15 cellular contexts compared by ENCODE assay signal in genomic region chr2:70371753-70372152, GRCh38.
DNase-seq lines count a peak whose midpoint lies in the region; ATAC-seq, FAIRE-seq and TF ChIP-seq lines count a peak whose summit lies in the region.
"Had no signal": no experiment of that assay in that cellular context is flagged by ENCODE, and none has a peak within 500 bp of the region (broad histone marks: within the 10 kb centered on the region; RNA-seq: fewer than 3 reads in every experiment).

No MANE protein-coding gene starts in this region.

- H3K36me3 ChIP-seq in mammary epithelial cell (ENCODE audit: insufficient read depth, low read length) (no peaks in the 10 kb centered on the region), kidney epithelial cell (ENCODE audit: control insufficient read depth, insufficient read depth, low read length) (no peaks in the 10 kb centered on the region), small intestine (ENCODE audit: control insufficient read depth in 2 of 2, insufficient read depth in 2 of 2, low read length in 2 of 2) (no peaks in the 10 kb centered on the region)
- H3K36me3 ChIP-seq: cardiac muscle cell, esophagus muscularis mucosa had no signal

- CTCF ChIA-PET in Calu3 (lab: Charles Lee) (no interaction called here), mammary epithelial cell (lab: Charles Lee; ENCODE audit: low non-redundant PET) (interaction anchor here (0.6 kb wide), 1 partner anchor 19 kb away, joined by 3 read pairs; no protein-coding TSS in a partner anchor)

- no peaks in the 10 kb centered on the region for H3K36me3 Mint-ChIP-seq in Calu3 (ENCODE audit: insufficient read depth, unreplicated experiment)
- H3K36me3 Mint-ChIP-seq: CD8-positive, alpha-beta memory T cell had no signal

- H3K27ac Mint-ChIP-seq in Calu3 (ENCODE audit: unreplicated experiment) = peak overlapping the region; percentile 81
- H3K27ac Mint-ChIP-seq: activated CD4-positive, alpha-beta T cell treated with anti-CD3 and anti-CD28 coated beads, Interleukin-2, amount 10 ng/mL, durations not matched to agents 7 days and 5 days; activated T-helper 17 cell treated with anti-CD3 and anti-CD28 coated beads, Interleukin-2, amount 50 U/mL, for 72 hours; CD8-positive, alpha-beta memory T cell; T-helper 1 cell treated with Interleukin-12 subunit alpha and Interleukin-12 subunit beta and Interleukin-4 antibody, amounts not matched to agents 30 μg/mL and 1 μg/mL, for 36 hours had no signal

- H3K27ac ChIP-seq in mammary epithelial cell (ENCODE audit: insufficient read depth, low read depth, low read length) (peak overlapping the region; percentile 95), small intestine (ENCODE audit: low read depth in 1 of 2, low read length in 1 of 2) (no peak overlapping the region), right cardiac atrium (ENCODE audit: low read length) (no peak overlapping the region)
- H3K27ac ChIP-seq: cardiac muscle cell, esophagus muscularis mucosa had no signal

- peak overlapping the region; percentile 60 for H2AFZ ChIP-seq in mammary epithelial cell (ENCODE audit: low read depth, low read length)

- no peaks in the 10 kb centered on the region for H3K79me2 ChIP-seq in mammary epithelial cell (ENCODE audit: insufficient read depth, low read length)

- TF ChIP-seq EP300 in Ishikawa (IDR thresholded peaks at IDR 0.05; ENCODE audit: borderline replicate concordance) = no peak

- no peak overlapping the region for H3K4me3 Mint-ChIP-seq in Calu3 (ENCODE audit: low read depth, unreplicated experiment)
- H3K4me3 Mint-ChIP-seq: activated CD4-positive, alpha-beta T cell treated with anti-CD3 and anti-CD28 coated beads, Interleukin-2, amount 10 ng/mL, durations not matched to agents 7 days and 5 days; activated T-helper 17 cell treated with anti-CD3 and anti-CD28 coated beads, Interleukin-2, amount 50 U/mL, for 72 hours; CD8-positive, alpha-beta memory T cell; T-helper 1 cell treated with Interleukin-12 subunit alpha and Interleukin-12 subunit beta and Interleukin-4 antibody, amounts not matched to agents 30 μg/mL and 1 μg/mL, for 36 hours had no signal

- in situ Hi-C loops in mammary epithelial cell (cut with MboI; ENCODE audit: low sequenced_read_pairs in 2 of 2) (no loop called here), GM13977 (cut with MboI; ENCODE audit: low pct_unique_long_range_greater_than_20kb, low sequenced_read_pairs, unreplicated experiment) (no loop called here)

- dilution Hi-C loops in mammary epithelial cell (cut with HindIII; ENCODE audit: low sequenced_read_pairs) = no loop called here

- peaks cover 4% of the 10 kb centered on the region for H3K9me3 Mint-ChIP-seq in Calu3 (ENCODE audit: low read depth, unreplicated experiment)
- H3K9me3 Mint-ChIP-seq: activated CD4-positive, alpha-beta T cell treated with anti-CD3 and anti-CD28 coated beads, Interleukin-2, amount 10 ng/mL, durations not matched to agents 7 days and 5 days; activated T-helper 17 cell treated with anti-CD3 and anti-CD28 coated beads, Interleukin-2, amount 50 U/mL, for 72 hours; T-helper 1 cell treated with Interleukin-12 subunit alpha and Interleukin-12 subunit beta and Interleukin-4 antibody, amounts not matched to agents 30 μg/mL and 1 μg/mL, for 36 hours had no signal

- DNase-seq in Calu3 (no peak), mammary epithelial cell (peak; percentile 90), kidney epithelial cell (ENCODE audit: low read depth) (peak; percentile 32), small intestine (no peak), GM13977 (ENCODE audit: low spot score) (no peak), right cardiac atrium (no peak)
- DNase-seq in activated effector memory CD4-positive, alpha-beta T cell treated with anti-CD3 and anti-CD28 coated beads, Interleukin-2, amount 50 U/mL, for 16 hours = no peak
- DNase-seq: activated CD4-positive, alpha-beta T cell treated with anti-CD3 and anti-CD28 coated beads, Interleukin-2, amount 10 ng/mL, durations not matched to agents 7 days and 5 days; CD8-positive, alpha-beta memory T cell had no signal

- H3K4me3 ChIP-seq in mammary epithelial cell (replicated peaks in 1 of 3; ENCODE audit: insufficient read depth in 1 of 3, low read depth in 2 of 3, low read length in 3 of 3) (no peak overlapping the region), kidney epithelial cell (ENCODE audit: low read depth, low read length) (no peak overlapping the region), small intestine (ENCODE audit: low read depth in 1 of 2, low read length in 2 of 2) (no peak overlapping the region), right cardiac atrium (ENCODE audit: low read length) (no peak overlapping the region)
- H3K4me3 ChIP-seq: cardiac muscle cell, esophagus muscularis mucosa had no signal

- no peak for FAIRE-seq in small intestine (lab: Jason Lieb, UNC)

- 0% methylated on average over 3 of the region's 3 CpGs for WGBS in mammary epithelial cell (ENCODE audit: low coverage, missing lambda C conversion rate)
- 66 to 81% (median 70%) methylated on average over 3 of the region's 3 CpGs for WGBS in small intestine, 3 donors
- 51% methylated on average over 3 of the region's 3 CpGs for WGBS in right cardiac atrium

- BruUV-seq in Calu3 (replicated peaks; lab: Mats Ljungman, UMichigan) = no TSS peak
- no TSS peak for BruUV-seq in mammary epithelial cell (replicated peaks; lab: Mats Ljungman, UMichigan)

- no peak for TF ChIP-seq CTCF in Calu3 (IDR thresholded peaks at IDR 0.05; ENCODE audit: unreplicated experiment)
- no peak for TF ChIP-seq CTCF in mammary epithelial cell (conservative IDR thresholded peaks at IDR 0.05 in 1 of 2, IDR thresholded peaks at IDR 0.05 in 1 of 2; ENCODE audit: extremely low read depth in 1 of 2, insufficient read depth in 1 of 2, low read depth in 1 of 2, low read length in 2 of 2)
- no peak for TF ChIP-seq CTCF in kidney epithelial cell (IDR thresholded peaks at IDR 0.05; ENCODE audit: insufficient read depth, low read length, poor library complexity, severe bottlenecking)
- TF ChIP-seq CTCF in GM13977 (IDR thresholded peaks at IDR 0.05; ENCODE audit: extremely low read depth, insufficient read depth, missing control alignments) = no peak

- H3K4me2 ChIP-seq in mammary epithelial cell (ENCODE audit: insufficient read depth, low read depth, low read length) = peak overlapping the region; percentile 22

- H3K9me3 ChIP-seq in mammary epithelial cell (replicated peaks; ENCODE audit: insufficient read depth, low read length) (peaks cover 11% of the 10 kb centered on the region), small intestine (ENCODE audit: control insufficient read depth, low read depth) (no peaks in the 10 kb centered on the region), right cardiac atrium (ENCODE audit: control insufficient read depth, low read length) (no peaks in the 10 kb centered on the region)

- H3K4me1 Mint-ChIP-seq in Calu3 (ENCODE audit: low read depth, unreplicated experiment) = peaks cover 29% of the 10 kb centered on the region
- H3K4me1 Mint-ChIP-seq: activated CD4-positive, alpha-beta T cell treated with anti-CD3 and anti-CD28 coated beads, Interleukin-2, amount 10 ng/mL, durations not matched to agents 7 days and 5 days; activated T-helper 17 cell treated with anti-CD3 and anti-CD28 coated beads, Interleukin-2, amount 50 U/mL, for 72 hours; CD8-positive, alpha-beta memory T cell had no signal

- H3K27me3 ChIP-seq in mammary epithelial cell (ENCODE audit: insufficient read depth, low read length) (no peaks in the 10 kb centered on the region), kidney epithelial cell (ENCODE audit: control insufficient read depth, insufficient read depth, low read length) (no peaks in the 10 kb centered on the region), small intestine (ENCODE audit: control insufficient read depth in 2 of 2, insufficient read depth in 2 of 2, low read length in 2 of 2) (no peaks in the 10 kb centered on the region), right cardiac atrium (ENCODE audit: control insufficient read depth, insufficient read depth) (no peaks in the 10 kb centered on the region)
- H3K27me3 ChIP-seq: cardiac muscle cell had no signal

- intact Hi-C loops in Calu3 (cut with micrococcal nuclease; ENCODE audit: unreplicated experiment) (no loop called here), mammary epithelial cell (cut with micrococcal nuclease) (loop anchor here (1.0 kb wide), 1 partner anchor 17 kb away; no protein-coding TSS in a partner anchor), right cardiac atrium (cut with DNase I) (no loop called here)

- H3K4me1 ChIP-seq in mammary epithelial cell (ENCODE audit: insufficient read depth, low read length) (peaks cover 22% of the 10 kb centered on the region), small intestine (ENCODE audit: control insufficient read depth in 2 of 2, insufficient read depth in 1 of 2, low read depth in 1 of 2, low read length in 1 of 2) (no peaks in the 10 kb centered on the region), right cardiac atrium (ENCODE audit: control insufficient read depth, insufficient read depth, low read length) (no peaks in the 10 kb centered on the region)
- H3K4me1 ChIP-seq: esophagus muscularis mucosa had no signal

- H3K9ac ChIP-seq in mammary epithelial cell (ENCODE audit: insufficient read depth, low read length) = no peak overlapping the region

- TF ChIP-seq RAD21 in Ishikawa (IDR thresholded peaks at IDR 0.05; ENCODE audit: low read depth) = no peak

- no peaks in the 10 kb centered on the region for H3K27me3 Mint-ChIP-seq in Calu3 (ENCODE audit: unreplicated experiment)

- ATAC-seq in right cardiac atrium = no peak
- ATAC-seq: activated T-helper 17 cell treated with anti-CD3 and anti-CD28 coated beads, Interleukin-2, amount 50 U/mL, for 72 hours; sciatic nerve had no signal

- H4K20me1 ChIP-seq in mammary epithelial cell (ENCODE audit: insufficient read depth, low read length) = no peaks in the 10 kb centered on the region

TF ChIP-seq in Ishikawa, 13 proteins besides CTCF, POLR2A, EP300 and RAD21 (continues in another document):
- TF ChIP-seq USF1 (IDR thresholded peaks at IDR 0.05) (no peak), EGR1 (IDR thresholded peaks at IDR 0.05) (no peak)

Comparison
In these comparisons a context has a peak if more than half of its experiments do, and no peak if none do; other contexts are left out.
1. DNase-seq: peak in mammary epithelial cell (single experiment) and kidney epithelial cell (single experiment); none in Calu3 (single experiment), small intestine (single experiment), GM13977 (single experiment), activated effector memory CD4-positive, alpha-beta T cell treated with anti-CD3 and anti-CD28 coated beads, Interleukin-2, amount 50 U/mL, for 16 hours (single experiment) and right cardiac atrium (0 of 3).